Comparison of ENCODE assay signal across 32 cellular contexts in genomic region chr16:88330971-88331890, GRCh38. TPM values are rescaled to one million over a fixed set of nuclear protein-coding genes. Genes with fewer than 3 reads are reported as not detected.
DNase-seq lines count a peak whose midpoint lies in the region; ATAC-seq, FAIRE-seq and TF ChIP-seq lines count a peak whose summit lies in the region.
"Had no signal": no experiment of that assay in that cellular context is flagged by ENCODE, and none has a peak within 500 bp of the region (broad histone marks: within the 10 kb centered on the region; RNA-seq: fewer than 3 reads in every experiment).

No MANE protein-coding gene starts in this region.

- in situ Hi-C loops in K562 (cut with MboI), result no loop called here

- no peaks in the 10 kb centered on the region for H3K27me3 Mint-ChIP-seq in MCF 10A (ENCODE audit: insufficient read depth, unreplicated experiment)

- CTCF ChIA-PET in MCF 10A (lab: Yijun Ruan, JAX), result no interaction called here
- CTCF ChIA-PET in K562 (lab: Yijun Ruan, JAX; ENCODE audit: low intra/inter-chr PET ratio), result no interaction called here

- H3K9me3 Mint-ChIP-seq in MCF 10A (ENCODE audit: unreplicated experiment), result no peaks in the 10 kb centered on the region
- H3K9me3 Mint-ChIP-seq: activated T-helper 17 cell treated with anti-CD3 and anti-CD28 coated beads, Interleukin-2, amount 50 U/mL, for 72 hours; immature natural killer cell; mesothelial cell of epicardium; natural killer cell had no signal

- TF ChIP-seq CTCF in breast epithelium (IDR thresholded peaks at IDR 0.05) (no peak), MCF 10A (IDR thresholded peaks at IDR 0.05; ENCODE audit: unreplicated experiment) (no peak), K562 (IDR thresholded peaks at IDR 0.05 in 2 of 3, conservative IDR thresholded peaks at IDR 0.05 in 1 of 3; ENCODE audit: insufficient read depth in 2 of 3, low read depth in 1 of 3, low read length in 3 of 3) (no peak), kidney (IDR thresholded peaks at IDR 0.05; ENCODE audit: borderline replicate concordance, extremely low read depth, insufficient read depth) (no peak), vagina (IDR thresholded peaks at IDR 0.05) (no peak), uterus (IDR thresholded peaks at IDR 0.05) (no peak)

- H3K9me1 ChIP-seq in K562 (ENCODE audit: control insufficient read depth, insufficient read depth, low read length), result peaks cover 3% of the 10 kb centered on the region

- WGBS in K562 (ENCODE audit: insufficient coverage, low coverage, missing lambda C conversion rate), result 82% methylated on average over 14 of the region's 15 CpGs

- no peak for DNase-seq in breast epithelium (ENCODE audit: low spot score in 2 of 2)
- no peak for DNase-seq in MCF 10A (ENCODE audit: unreplicated experiment)
- DNase-seq in K562 (ENCODE audit: extremely low read depth in 1 of 4, low spot score in 3 of 4), result no peak
- DNase-seq in kidney, result peak; percentile 29
- no peak for DNase-seq in vagina (ENCODE audit: extremely low spot score in 2 of 2)
- DNase-seq in uterus, result no peak
- DNase-seq in SW 1271 (lab: John Stamatoyannopoulos, UW), result no peak
- DNase-seq: BE2C; DMS79; dorsolateral prefrontal cortex; GF-D8; immature natural killer cell; Karpas-422; left ventricle myocardium inferior; MV-4-11; natural killer cell; NCI-H1694; NCI-H2171 treated with DMSO at 0.1 percent for 48 hours; NCI-H524; retina; stimulated activated CD4-positive, alpha-beta T cell treated with anti-CD3 and anti-CD28 coated beads, Interleukin-12 subunit alpha, Interleukin-12 subunit beta, amount 100 ng/mL, for 4 hours; stimulated activated CD4-positive, alpha-beta T cell treated with anti-CD3 and anti-CD28 coated beads, Interleukin-4, amount 100 ng/mL, for 4 hours; stimulated activated naive CD4-positive, alpha-beta T cell had no signal

- TF ChIP-seq EP300 in K562 (IDR thresholded peaks at IDR 0.05; ENCODE audit: low read length), result no peak

- H3K36me3 ChIP-seq in breast epithelium (no peaks in the 10 kb centered on the region), K562 (ENCODE audit: control insufficient read depth, insufficient read depth, low read length) (no peaks in the 10 kb centered on the region), kidney (ENCODE audit: control insufficient read depth in 1 of 2, insufficient read depth in 2 of 2, low read length in 2 of 2) (no peaks in the 10 kb centered on the region), vagina (no peaks in the 10 kb centered on the region), uterus (no peaks in the 10 kb centered on the region)
- H3K36me3 ChIP-seq: BE2C, left ventricle myocardium inferior, thoracic aorta had no signal

- no peaks in the 10 kb centered on the region for H3K36me3 Mint-ChIP-seq in MCF 10A (ENCODE audit: insufficient read depth, unreplicated experiment)
- H3K36me3 Mint-ChIP-seq: activated naive CD4-positive, alpha-beta T cell treated with anti-CD3 and anti-CD28 coated beads, Interleukin-2, amount 50 U/mL, for 72 hours; immature natural killer cell; mesothelial cell of epicardium; natural killer cell had no signal

- peak overlapping the region; percentile 83 to 88 for H3K27ac ChIP-seq in breast epithelium
- H3K27ac ChIP-seq in K562 (ENCODE audit: extremely low read depth, low read depth, low read length), result peak overlapping the region; percentile 0; the same call in 1 of the 3 replicates
- H3K27ac ChIP-seq in kidney (ENCODE audit: low read depth in 2 of 2, low read length in 2 of 2), result no peak overlapping the region
- peak overlapping the region; percentile 80 for H3K27ac ChIP-seq in vagina
- no peak overlapping the region for H3K27ac ChIP-seq in uterus
- H3K27ac ChIP-seq: dorsolateral prefrontal cortex, left ventricle myocardium inferior, SK-N-MC, VCaP had no signal

- H3K4me1 ChIP-seq in breast epithelium (peaks cover 0 to 3% of the 10 kb centered on the region in 2 donors), K562 (replicated peaks in 1 of 2; ENCODE audit: control insufficient read depth in 2 of 2, insufficient read depth in 2 of 2, low read length in 2 of 2) (peaks cover 30 to 69% of the 10 kb centered on the region in 2 experiments), kidney (ENCODE audit: control insufficient read depth in 1 of 2, insufficient read depth in 1 of 2, low read depth in 1 of 2, low read length in 2 of 2) (no peaks in the 10 kb centered on the region), vagina (peaks cover 23% of the 10 kb centered on the region), uterus (peaks cover 0 to 3% of the 10 kb centered on the region in 2 donors)
- H3K4me1 ChIP-seq: BE2C, left ventricle myocardium inferior had no signal

- H3K9me3 ChIP-seq in breast epithelium (no peaks in the 10 kb centered on the region), K562 (replicated peaks; ENCODE audit: control insufficient read depth, insufficient read depth, low read depth, low read length) (peaks cover 8% of the 10 kb centered on the region), kidney (ENCODE audit: control insufficient read depth in 1 of 2, low read length in 2 of 2) (no peaks in the 10 kb centered on the region), vagina (no peaks in the 10 kb centered on the region), uterus (no peaks in the 10 kb centered on the region)
- H3K9me3 ChIP-seq: BE2C, left ventricle myocardium inferior, thoracic aorta had no signal

- TF ChIP-seq POLR2A in breast epithelium (IDR thresholded peaks at IDR 0.05) (no peak), K562 (conservative IDR thresholded peaks at IDR 0.05) (no peak), vagina (IDR thresholded peaks at IDR 0.05) (no peak), uterus (IDR thresholded peaks at IDR 0.05) (no peak)

- BruUV-seq in MCF 10A (replicated peaks; lab: Mats Ljungman, UMichigan) (no TSS peak), K562 (replicated peaks; lab: Mats Ljungman, UMichigan) (no TSS peak)

- H3K4me1 Mint-ChIP-seq in MCF 10A (ENCODE audit: insufficient read depth, unreplicated experiment), result peaks cover 9% of the 10 kb centered on the region
- H3K4me1 Mint-ChIP-seq: GM23338, mesothelial cell of epicardium had no signal

- no peaks in the 10 kb centered on the region for H3K27me3 ChIP-seq in breast epithelium
- H3K27me3 ChIP-seq in K562 (ENCODE audit: control insufficient read depth in 2 of 2, insufficient read depth in 2 of 2, low read length in 2 of 2), result no peaks in the 10 kb centered on the region
- no peaks in the 10 kb centered on the region for H3K27me3 ChIP-seq in vagina
- H3K27me3 ChIP-seq in uterus, result no peaks in the 10 kb centered on the region
- H3K27me3 ChIP-seq: BE2C, dorsolateral prefrontal cortex had no signal

- POLR2A ChIA-PET in MCF 10A (lab: Yijun Ruan, JAX) (no interaction called here), K562 (lab: Yijun Ruan, JAX) (interaction anchor here (0.7 kb wide), 1 partner anchor 24 kb away, joined by 3 read pairs; no protein-coding TSS in a partner anchor)

- ATAC-seq in K562 (no peak), HG03097 (IDR thresholded peaks at IDR 0.05; ENCODE audit: low FRiP score, unreplicated experiment) (no peak)
- ATAC-seq: activated T-helper 17 cell treated with anti-CD3 and anti-CD28 coated beads, Interleukin-2, amount 50 U/mL, for 72 hours; GM23338; natural killer cell had no signal

- no peak overlapping the region for H3K9ac ChIP-seq in K562 (ENCODE audit: insufficient read depth in 1 of 2, low read depth in 2 of 2, low read length in 2 of 2)
- H3K9ac ChIP-seq in kidney (ENCODE audit: low read length in 2 of 2), result no peak overlapping the region

- no peak overlapping the region for H3K4me2 ChIP-seq in K562 (ENCODE audit: insufficient read depth, low read length)
- H3K4me2 ChIP-seq: GM23338 had no signal

- H3K4me3 Mint-ChIP-seq in MCF 10A (ENCODE audit: unreplicated experiment), result no peak overlapping the region
- H3K4me3 Mint-ChIP-seq: activated T-helper 17 cell treated with anti-CD3 and anti-CD28 coated beads, Interleukin-2, amount 50 U/mL, for 72 hours; GM23338; immature natural killer cell; mesothelial cell of epicardium; natural killer cell; T-helper 2 cell treated with Interferon-gamma antibody and Interleukin-4, amounts not matched to agents 5 μg/mL and 100 μg/mL, for 36 hours had no signal

- H4K20me1 ChIP-seq in K562 (replicated peaks; ENCODE audit: control insufficient read depth, insufficient read depth, low read length), result no peaks in the 10 kb centered on the region

- H3K27ac Mint-ChIP-seq in MCF 10A (ENCODE audit: low read depth, unreplicated experiment), result no peak overlapping the region
- H3K27ac Mint-ChIP-seq: activated naive CD4-positive, alpha-beta T cell treated with anti-CD3 and anti-CD28 coated beads, Interleukin-2, amount 50 U/mL, for 72 hours; activated T-helper 17 cell treated with anti-CD3 and anti-CD28 coated beads, Interleukin-2, amount 50 U/mL, for 72 hours; GM23338; immature natural killer cell; mesothelial cell of epicardium; natural killer cell; T-helper 2 cell treated with Interferon-gamma antibody and Interleukin-4, amounts not matched to agents 5 μg/mL and 100 μg/mL, for 36 hours had no signal

- H3K79me2 ChIP-seq in K562 (ENCODE audit: control insufficient read depth, insufficient read depth, low read length), result no peaks in the 10 kb centered on the region

- TF ChIP-seq RAD21 in K562 (CRISPR knock-in tag; conservative IDR thresholded peaks at IDR 0.05 in 1 of 2, IDR thresholded peaks at IDR 0.05 in 1 of 2), result no peak

- no peak overlapping the region for H3K4me3 ChIP-seq in breast epithelium
- H3K4me3 ChIP-seq in K562, result no peak overlapping the region
- H3K4me3 ChIP-seq in kidney (ENCODE audit: low read length in 2 of 2), result no peak overlapping the region
- H3K4me3 ChIP-seq in vagina, result no peak overlapping the region
- H3K4me3 ChIP-seq in uterus, result no peak overlapping the region
- H3K4me3 ChIP-seq: dorsolateral prefrontal cortex, GM23338, left ventricle myocardium inferior, SK-N-MC, thoracic aorta had no signal

- intact Hi-C loops in breast epithelium (cut with DNase I; ENCODE audit: low total_unique reads), result no loop called here
- intact Hi-C loops in MCF 10A (cut with micrococcal nuclease), result no loop called here
- intact Hi-C loops in K562 (cut with micrococcal nuclease), result no loop called here
- intact Hi-C loops in kidney (cut with DNase I), result no loop called here
- intact Hi-C loops in vagina (cut with DNase I), result no loop called here
- intact Hi-C loops in uterus (cut with DNase I; ENCODE audit: low total_unique reads), result no loop called here

- FAIRE-seq in K562 (lab: Jason Lieb, UNC), result peak; percentile 32
- no peak for FAIRE-seq in kidney (lab: Jason Lieb, UNC)

- no peak overlapping the region for H2AFZ ChIP-seq in K562 (ENCODE audit: low read depth, low read length)
- H2AFZ ChIP-seq: GM23338 had no signal

RNA-seq across cellular contexts. Expression of gene ZNF469, which starts 51.5 kb away (rescaled TPM):
- total RNA-seq in breast epithelium, result 1 to 10 TPM in 1 of 3 donors, under 1 TPM in 2; 0.80 to 1.5 (median 0.98) TPM
- not detected in 2 replicates for total RNA-seq in MCF 10A (2022)
- total RNA-seq in K562 (2011; cell fraction: chromatin; rRNA removed; ENCODE audit: low replicate concordance), result 0.04 and 0.09 TPM in 2 replicates
- total RNA-seq in K562 (2011; cell fraction: nucleolus; rRNA removed), result 0.13 and 0.17 TPM in 2 replicates
- under 0.01 and 0.08 TPM in 2 replicates for total RNA-seq in K562 (2011; cell fraction: nucleoplasm; rRNA removed)
- under 0.01 TPM in 1 of 2 replicates, not detected in the other for total RNA-seq in K562 (2014; rRNA removed)
- total RNA-seq in K562 (2014; rRNA removed; fragmentation: Illumina TruSeq; extraction: Trizol), result not detected in 2 replicates
- not detected in 2 replicates for total RNA-seq in K562 (2015; rRNA removed; fragmentation: Illumina TruSeq; extraction: Trizol)
- 0.02 and 0.04 TPM in 2 replicates for total RNA-seq in K562 (2021)
- not detected in 2 replicates for polyA plus RNA-seq in K562 (2011; rRNA removed)
- under 0.01 and 0.01 TPM in 2 replicates for polyA plus RNA-seq in K562 (2011; cell fraction: cytosol; rRNA removed)
- polyA plus RNA-seq in K562 (2011; cell fraction: nucleus; rRNA removed), result 0.01 and 0.03 TPM in 2 replicates
- 0.01 TPM in 2 replicates for polyA plus RNA-seq in K562 (2012)
- polyA plus RNA-seq in K562 (2014; fragmentation: Illumina TruSeq; extraction: Trizol), result 0.01 TPM in 1 of 2 replicates, not detected in the other
- polyA plus RNA-seq in K562 (2014; fragmentation: Nextera tagmentation; extraction: Ambion mirVana), result not detected
- polyA plus RNA-seq in K562 (2014; rRNA removed), result 0.01 TPM in 1 of 2 replicates, not detected in the other
- under 0.01 and 0.04 TPM in 2 replicates for polyA minus RNA-seq in K562 (2011; rRNA and poly(A)+ RNA removed)
- 0.09 and 0.10 TPM in 2 replicates for polyA minus RNA-seq in K562 (2011; cell fraction: cytosol; rRNA and poly(A)+ RNA removed)
- polyA minus RNA-seq in K562 (2011; cell fraction: nucleus; rRNA and poly(A)+ RNA removed), result under 0.01 and 0.11 TPM in 2 replicates
- total RNA-seq in kidney, result 1.6 TPM
- polyA plus RNA-seq in kidney (ENCODE audit: insufficient read depth, low read depth, low replicate concordance), result 0.09 TPM
- 2.2 TPM for total RNA-seq in vagina
- 1 to 10 TPM in 2 of 4 donors, under 1 TPM in 1, not detected in 1; 0.51 to 7.9 (median 2.8) TPM for total RNA-seq in uterus

Comparison
In these comparisons a context has a peak if more than half of its experiments do, and no peak if none do; other contexts are left out.
1. H3K27ac ChIP-seq: peak in breast epithelium (2 of 2), K562 (single experiment) and vagina (single experiment); none in kidney (0 of 2) and uterus (0 of 2).